In genomic region chr21:41615613-41616012, GRCh38 we compare ENCODE assay signal across 13 cellular contexts.
DNase-seq lines count a peak whose midpoint lies in the region; ATAC-seq and TF ChIP-seq lines count a peak whose summit lies in the region.
"Had no signal": no experiment of that assay in that cellular context is flagged by ENCODE, and none has a peak within 500 bp of the region (broad histone marks: within the 10 kb centered on the region; RNA-seq: fewer than 3 reads in every experiment).

No MANE protein-coding gene starts in this region.

- DNase-seq in HFF-Myc (ENCODE audit: extremely low read depth, low read depth) (peak; percentile 94), inferior parietal cortex (ENCODE audit: extremely low spot score) (peak; percentile 49), tibial artery (no peak), NCI-H526 treated with DMSO at 0.1 percent for 48 hours (lab: John Stamatoyannopoulos, UW) (no peak), NCI-H446 treated with DMSO at 0.1 percent for 48 hours (lab: John Stamatoyannopoulos, UW) (no peak)
- DNase-seq: activated CD4-positive, alpha-beta T cell treated with anti-CD3 and anti-CD28 coated beads for 4 hours; activated naive CD4-positive, alpha-beta T cell; midbrain; NCI-H2081 treated with DMSO at 0.1 percent for 48 hours; stimulated activated naive B cell treated with anti-CD40 and anti-IgM and Interleukin-4, amounts not matched to agents 10 μg/mL and 1 μg/mL and 100 μg/mL, for 72 hours had no signal

- H3K4me3 ChIP-seq in HFF-Myc (replicated peaks; ENCODE audit: low read depth, low read length): no peak overlapping the region
- H3K4me3 ChIP-seq in tibial artery: no peak overlapping the region

- H3K27me3 ChIP-seq in tibial artery: no peaks in the 10 kb centered on the region

- H3K9me3 ChIP-seq in tibial artery: no peaks in the 10 kb centered on the region

- intact Hi-C loops in tibial artery (cut with DNase I; ENCODE audit: low total_unique reads): loop anchor here (10.0 kb wide), 1 partner anchor 399 kb away; the partner anchor contains the start of gene ZBTB21

- H3K27ac ChIP-seq in tibial artery: peak overlapping the region; percentile 92 to 95

- H3K4me1 Mint-ChIP-seq in brain: peaks cover 42% of the 10 kb centered on the region
- H3K4me1 Mint-ChIP-seq: stimulated activated naive B cell treated with anti-CD40 and anti-IgM and Interleukin-4, amounts not matched to agents 10 μg/mL and 1 μg/mL and 100 μg/mL, for 72 hours had no signal

- H3K36me3 ChIP-seq in tibial artery: no peaks in the 10 kb centered on the region

- ATAC-seq in HG03520 (IDR thresholded peaks at IDR 0.05; ENCODE audit: unreplicated experiment): no peak
- ATAC-seq in HG02610 (IDR thresholded peaks at IDR 0.05; ENCODE audit: unreplicated experiment): no peak
- ATAC-seq: stimulated activated naive B cell treated with anti-CD40 and anti-IgM and Interleukin-4, amounts not matched to agents 10 μg/mL and 1 μg/mL and 100 μg/mL, for 72 hours had no signal

- peaks cover 0 to 4% (median 0%) of the 10 kb centered on the region in 5 experiments for H3K9me3 Mint-ChIP-seq in brain

- H3K27me3 Mint-ChIP-seq in brain: peaks cover 5% of the 10 kb centered on the region

- H3K4me1 ChIP-seq in tibial artery: peaks cover 11 to 62% (median 54%) of the 10 kb centered on the region in 4 donors

- TF ChIP-seq CTCF in HFF-Myc (IDR thresholded peaks at IDR 0.05; ENCODE audit: low read depth, low read length, missing control alignments) (no peak), brain (conservative IDR thresholded peaks at IDR 0.05) (no peak), tibial artery (IDR thresholded peaks at IDR 0.05) (no peak)

- peak overlapping the region in 1 of 5 experiments; percentile 56 for H3K4me3 Mint-ChIP-seq in brain
- H3K4me3 Mint-ChIP-seq: stimulated activated naive B cell treated with anti-CD40 and anti-IgM and Interleukin-4, amounts not matched to agents 10 μg/mL and 1 μg/mL and 100 μg/mL, for 72 hours had no signal

- no peaks in the 10 kb centered on the region for H3K36me3 Mint-ChIP-seq in brain
- H3K36me3 Mint-ChIP-seq: stimulated activated naive B cell treated with anti-CD40 and anti-IgM and Interleukin-4, amounts not matched to agents 10 μg/mL and 1 μg/mL and 100 μg/mL, for 72 hours had no signal

- peak overlapping the region in 4 of 5 experiments; percentile 61 to 93 (median 90) for H3K27ac Mint-ChIP-seq in brain
- H3K27ac Mint-ChIP-seq: stimulated activated naive B cell treated with anti-CD40 and anti-IgM and Interleukin-4, amounts not matched to agents 10 μg/mL and 1 μg/mL and 100 μg/mL, for 72 hours had no signal

Comparison
In these comparisons a context has a peak if more than half of its experiments do, and no peak if none do; other contexts are left out.
1. DNase-seq: peak in HFF-Myc (single experiment) and inferior parietal cortex (single experiment); none in tibial artery (0 of 2), NCI-H526 treated with DMSO at 0.1 percent for 48 hours (single experiment) and NCI-H446 treated with DMSO at 0.1 percent for 48 hours (single experiment).